In the genomic region with DNA sequence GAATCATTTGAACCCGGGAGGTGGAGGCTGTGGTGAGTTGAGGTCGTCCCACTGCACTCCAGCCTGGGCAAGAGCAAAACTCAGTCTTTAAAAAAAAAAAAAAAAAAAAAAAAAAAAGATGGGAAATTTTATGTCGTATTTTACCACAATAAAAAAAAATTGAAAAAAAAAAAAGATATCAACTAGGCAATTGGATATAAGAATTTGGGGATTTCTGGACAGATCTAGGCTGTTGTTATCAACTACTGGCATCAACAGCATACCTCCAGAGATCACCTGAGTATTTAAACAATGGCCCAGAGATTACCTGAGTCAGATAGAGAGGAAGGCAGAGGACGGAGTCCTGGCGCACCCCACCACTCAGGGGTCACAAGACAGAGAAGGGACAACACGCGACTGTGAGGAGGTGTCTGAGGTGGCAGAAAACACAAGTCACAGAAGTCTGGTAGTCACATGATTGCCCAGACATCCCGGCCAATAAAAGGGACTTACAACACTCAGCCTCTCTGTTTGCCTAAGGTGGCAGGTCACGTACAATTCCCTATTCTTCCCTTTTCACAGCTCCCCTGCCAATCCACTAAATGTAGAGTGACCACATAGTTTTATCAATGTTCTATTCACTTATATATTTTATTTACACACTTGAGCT, we compare ENCODE assay signal across 9 cellular contexts. TPM values are rescaled to one million over a fixed set of nuclear protein-coding genes. Genes with fewer than 3 reads are reported as not detected.
DNase-seq lines count a peak whose midpoint lies in the region; ATAC-seq and TF ChIP-seq lines count a peak whose summit lies in the region.
"Had no signal": no experiment of that assay in that cellular context is flagged by ENCODE, and none has a peak within 500 bp of the region (broad histone marks: within the 10 kb centered on the region; RNA-seq: fewer than 3 reads in every experiment).

No MANE protein-coding gene starts in this region.

- no peaks in the 10 kb centered on the region for H3K9me3 Mint-ChIP-seq in T-helper 1 cell treated with Interleukin-12 subunit alpha and Interleukin-12 subunit beta and Interleukin-4 antibody, amounts not matched to agents 30 μg/mL and 1 μg/mL, for 36 hours

- H3K27me3 ChIP-seq in SU-DHL-6 (ENCODE audit: low read length) (no peaks in the 10 kb centered on the region), hepatocyte (no peaks in the 10 kb centered on the region), smooth muscle cell (ENCODE audit: low read depth) (no peaks in the 10 kb centered on the region)

- H3K4me3 ChIP-seq in SU-DHL-6 (ENCODE audit: insufficient read depth, low read length, poor library complexity, severe bottlenecking): peak overlapping the region; percentile 80
- H3K4me3 ChIP-seq in hepatocyte: peak overlapping the region; percentile 84
- H3K4me3 ChIP-seq in smooth muscle cell: peak overlapping the region; percentile 75

- H3K9me3 ChIP-seq in SU-DHL-6 (ENCODE audit: insufficient read depth, low read length) (no peaks in the 10 kb centered on the region), hepatocyte (ENCODE audit: low read depth) (no peaks in the 10 kb centered on the region), smooth muscle cell (replicated peaks; ENCODE audit: low read depth) (no peaks in the 10 kb centered on the region)

- H3K36me3 ChIP-seq in SU-DHL-6 (ENCODE audit: low read length) (peaks cover 7% of the 10 kb centered on the region; the same call in 1 of the 2 replicates), hepatocyte (replicated peaks; ENCODE audit: insufficient read depth, low read depth) (peaks cover 3% of the 10 kb centered on the region), smooth muscle cell (ENCODE audit: low read depth) (no peaks in the 10 kb centered on the region)

- H3K79me2 ChIP-seq in SU-DHL-6 (ENCODE audit: insufficient read depth, low read length) (peaks cover 72% of the 10 kb centered on the region), hepatocyte (peaks cover 57% of the 10 kb centered on the region), smooth muscle cell (ENCODE audit: low read depth) (peaks cover 36% of the 10 kb centered on the region)

- WGBS in hepatocyte (ENCODE audit: low lambda C conversion rate, missing lambda C conversion rate): 64% methylated on average over 9 of the region's 9 CpGs
- WGBS in smooth muscle cell (ENCODE audit: low lambda C conversion rate): 63% methylated on average over 8 of the region's 9 CpGs

- H3K36me3 Mint-ChIP-seq in T-helper 1 cell treated with Interleukin-12 subunit alpha and Interleukin-12 subunit beta and Interleukin-4 antibody, amounts not matched to agents 30 μg/mL and 1 μg/mL, for 36 hours (ENCODE audit: low read depth): peaks cover 14% of the 10 kb centered on the region

- H3K4me1 ChIP-seq in hepatocyte (ENCODE audit: insufficient read depth) (no peaks in the 10 kb centered on the region), smooth muscle cell (ENCODE audit: low read depth) (peaks cover 6% of the 10 kb centered on the region)

- H3F3A ChIP-seq in SU-DHL-6 (ENCODE audit: insufficient read depth): no peaks in the 10 kb centered on the region
- no peaks in the 10 kb centered on the region for H3F3A ChIP-seq in smooth muscle cell (ENCODE audit: low read depth)

- no peak for TF ChIP-seq CTCF in SU-DHL-6 (IDR thresholded peaks at IDR 0.05; ENCODE audit: insufficient read depth, low read length, poor library complexity, severe bottlenecking)
- TF ChIP-seq CTCF in hepatocyte (IDR thresholded peaks at IDR 0.05; ENCODE audit: poor library complexity): no peak
- TF ChIP-seq CTCF in smooth muscle cell (IDR thresholded peaks at IDR 0.05; ENCODE audit: borderline replicate concordance, insufficient read depth, poor library complexity, severe bottlenecking): no peak

- no peak overlapping the region for H3K27ac Mint-ChIP-seq in T-helper 1 cell treated with Interleukin-12 subunit alpha and Interleukin-12 subunit beta and Interleukin-4 antibody, amounts not matched to agents 30 μg/mL and 1 μg/mL, for 36 hours

- H3K4me2 ChIP-seq in SU-DHL-6 (ENCODE audit: low read depth, low read length, poor library complexity, severe bottlenecking) (peak overlapping the region; percentile 84), hepatocyte (peak overlapping the region; percentile 79), smooth muscle cell (peak overlapping the region; percentile 98)

- H4K20me1 ChIP-seq in SU-DHL-6 (ENCODE audit: low read depth, low read length): no peaks in the 10 kb centered on the region
- H4K20me1 ChIP-seq in hepatocyte (ENCODE audit: insufficient read depth, poor library complexity, severe bottlenecking): peaks cover 13% of the 10 kb centered on the region
- peaks cover 28% of the 10 kb centered on the region for H4K20me1 ChIP-seq in smooth muscle cell (ENCODE audit: low read depth)

- no peak for ATAC-seq in GM18498 (IDR thresholded peaks at IDR 0.05; ENCODE audit: unreplicated experiment)
- ATAC-seq in HG02973 (IDR thresholded peaks at IDR 0.05; ENCODE audit: unreplicated experiment): no peak

- H2AFZ ChIP-seq in SU-DHL-6 (ENCODE audit: low read depth, low read length, severe bottlenecking): no peak overlapping the region
- no peak overlapping the region for H2AFZ ChIP-seq in hepatocyte
- no peak overlapping the region for H2AFZ ChIP-seq in smooth muscle cell (ENCODE audit: low read depth)

- no peaks in the 10 kb centered on the region for H3K27me3 Mint-ChIP-seq in T-helper 1 cell treated with Interleukin-12 subunit alpha and Interleukin-12 subunit beta and Interleukin-4 antibody, amounts not matched to agents 30 μg/mL and 1 μg/mL, for 36 hours (ENCODE audit: low read depth)

- H3K4me3 Mint-ChIP-seq in T-helper 1 cell treated with Interleukin-12 subunit alpha and Interleukin-12 subunit beta and Interleukin-4 antibody, amounts not matched to agents 30 μg/mL and 1 μg/mL, for 36 hours: peak overlapping the region; percentile 98

- H3K9ac ChIP-seq in SU-DHL-6 (ENCODE audit: low read length) (peak overlapping the region; percentile 78), smooth muscle cell (ENCODE audit: low read depth) (no peak overlapping the region)

- H3K27ac ChIP-seq in SU-DHL-6 (ENCODE audit: low read depth, low read length): no peak overlapping the region
- peak overlapping the region; percentile 82 for H3K27ac ChIP-seq in hepatocyte
- H3K27ac ChIP-seq in smooth muscle cell (ENCODE audit: low read depth): no peak overlapping the region

- H3K9me2 ChIP-seq in SU-DHL-6 (replicated peaks; ENCODE audit: insufficient read depth, low read length) (no peaks in the 10 kb centered on the region), hepatocyte (replicated peaks; ENCODE audit: insufficient read depth) (no peaks in the 10 kb centered on the region)

- H3K4me1 Mint-ChIP-seq in T-helper 1 cell treated with Interleukin-12 subunit alpha and Interleukin-12 subunit beta and Interleukin-4 antibody, amounts not matched to agents 30 μg/mL and 1 μg/mL, for 36 hours (ENCODE audit: low read depth): peaks cover 19% of the 10 kb centered on the region

- DNase-seq in T-helper 1 cell (no peak), hepatocyte (ENCODE audit: low spot score) (peak; percentile 84), smooth muscle cell (lab: John Stamatoyannopoulos, UW; ENCODE audit: unreplicated experiment) (no peak), NCI-H524 treated with DMSO at 0.1 percent for 48 hours (lab: John Stamatoyannopoulos, UW) (no peak)
- DNase-seq: activated CD4-positive, alpha-beta T cell treated with anti-CD3 and anti-CD28 coated beads, Interleukin-2, amount 50 U/mL, for 48 hours had no signal

RNA-seq across cellular contexts. Expression of a gene that starts 1.8 kb away (rescaled TPM):
- total RNA-seq in hepatocyte (94.5 and 95.2 TPM in 2 replicates), smooth muscle cell (25.8 and 28.5 TPM in 2 replicates)
- polyA plus RNA-seq in hepatocyte (36.0 and 42.2 TPM in 2 replicates), smooth muscle cell (19.0 and 21.3 TPM in 2 replicates)

RNA-seq across cellular contexts. Expression of a gene that starts 2.0 kb away (rescaled TPM):
- 2.6 and 2.9 TPM in 2 replicates for total RNA-seq in hepatocyte
- polyA plus RNA-seq in hepatocyte: 1.5 and 2.8 TPM in 2 replicates
- 1.4 and 2.0 TPM in 2 replicates for total RNA-seq in smooth muscle cell
- 2.1 and 2.4 TPM in 2 replicates for polyA plus RNA-seq in smooth muscle cell
